In genomic region chr21:46095106-46095719, GRCh38 we compare ENCODE assay signal across 18 cellular contexts. TPM values are rescaled to one million over a fixed set of nuclear protein-coding genes. Genes with fewer than 3 reads are reported as not detected.
A peak's percentile ranks its signal among the peaks of the same experiment; 100 is the strongest.
DNase-seq lines count a peak whose midpoint lies in the region; ATAC-seq and TF ChIP-seq lines count a peak whose summit lies in the region.
"Had no signal": no experiment of that assay in that cellular context is flagged by ENCODE, and none has a peak within 500 bp of the region (broad histone marks: within the 10 kb centered on the region; RNA-seq: fewer than 3 reads in every experiment).

No MANE protein-coding gene starts in this region.

- H3K27ac Mint-ChIP-seq in natural killer cell (no peak overlapping the region), osteocyte (ENCODE audit: unreplicated experiment) (no peak overlapping the region)
- H3K27ac Mint-ChIP-seq in natural killer cell treated with Interleukin-12 subunit alpha and Interleukin-12 subunit beta and Interleukin-15 and Interleukin-18, amount 100 ng/mL, for 72 hours: no peak overlapping the region
- H3K27ac Mint-ChIP-seq: activated naive CD4-positive, alpha-beta T cell treated with anti-CD3 and anti-CD28 coated beads for 36 hours; IgD-negative memory B cell; stimulated activated memory B cell treated with anti-CD40 and anti-IgM and Interleukin-4, amounts not matched to agents 10 μg/mL and 1 μg/mL and 100 μg/mL, for 72 hours had no signal

- no peaks in the 10 kb centered on the region for H4K20me1 ChIP-seq in PC-9 (ENCODE audit: insufficient read depth)

- peaks cover 15% of the 10 kb centered on the region for H3K27me3 ChIP-seq in left ventricle myocardium inferior (ENCODE audit: low read depth)
- no peaks in the 10 kb centered on the region for H3K27me3 ChIP-seq in aorta (ENCODE audit: control insufficient read depth in 1 of 2, insufficient read depth in 2 of 2, low read length in 1 of 2)
- H3K27me3 ChIP-seq in PC-9 (ENCODE audit: insufficient read depth, low read depth): no peaks in the 10 kb centered on the region

- intact Hi-C loops in natural killer cell (cut with micrococcal nuclease) (loop anchor here (5.0 kb wide), 1 partner anchor 123 kb away; no protein-coding TSS in a partner anchor), left ventricle myocardium inferior (cut with micrococcal nuclease) (no loop called here), aorta (cut with DNase I) (loop anchor here in 1 of 2 donors (5.0 kb wide), 1 partner anchor 33 kb away; no protein-coding TSS in a partner anchor), PC-9 (cut with micrococcal nuclease; ENCODE audit: unreplicated experiment) (loop anchor here (5.0 kb wide), 1 partner anchor 123 kb away; no protein-coding TSS in a partner anchor)

- TF ChIP-seq CTCF in natural killer cell (IDR thresholded peaks at IDR 0.05): no peak
- TF ChIP-seq CTCF in left ventricle myocardium inferior (IDR thresholded peaks at IDR 0.05; ENCODE audit: borderline replicate concordance): peak; percentile 30
- no peak for TF ChIP-seq CTCF in osteocyte (IDR thresholded peaks at IDR 0.05)
- TF ChIP-seq CTCF in foreskin fibroblast (IDR thresholded peaks at IDR 0.05; ENCODE audit: low read depth, low read length): no peak
- TF ChIP-seq CTCF in PC-9 (conservative IDR thresholded peaks at IDR 0.05): no peak

- H3K4me2 ChIP-seq in PC-9: no peak overlapping the region

- 83 to 88% methylated on average over 16 of the region's 16 CpGs for WGBS in aorta, 2 donors

- no TSS peak for BruUV-seq in PC-9 (replicated peaks; lab: Mats Ljungman, UMichigan)

- H3K36me3 ChIP-seq in left ventricle myocardium inferior (no peaks in the 10 kb centered on the region), aorta (ENCODE audit: control insufficient read depth in 1 of 2, insufficient read depth in 2 of 2, low read length in 1 of 2) (no peaks in the 10 kb centered on the region), PC-9 (ENCODE audit: low read depth) (no peaks in the 10 kb centered on the region)
- H3K36me3 ChIP-seq: left lung had no signal

- H3K9me3 Mint-ChIP-seq in natural killer cell (peaks cover 7 to 8% of the 10 kb centered on the region in 2 donors), osteocyte (ENCODE audit: unreplicated experiment) (no peaks in the 10 kb centered on the region)
- peaks cover 9% of the 10 kb centered on the region for H3K9me3 Mint-ChIP-seq in natural killer cell treated with Interleukin-12 subunit alpha and Interleukin-12 subunit beta and Interleukin-15 and Interleukin-18, amount 100 ng/mL, for 72 hours

- H3K4me3 Mint-ChIP-seq in natural killer cell: no peak overlapping the region
- H3K4me3 Mint-ChIP-seq in natural killer cell treated with Interleukin-12 subunit alpha and Interleukin-12 subunit beta and Interleukin-15 and Interleukin-18, amount 100 ng/mL, for 72 hours: no peak overlapping the region
- H3K4me3 Mint-ChIP-seq in osteocyte (ENCODE audit: unreplicated experiment): no peak overlapping the region
- H3K4me3 Mint-ChIP-seq: activated naive CD4-positive, alpha-beta T cell treated with anti-CD3 and anti-CD28 coated beads for 36 hours; IgD-negative memory B cell; stimulated activated memory B cell treated with anti-CD40 and anti-IgM and Interleukin-4, amounts not matched to agents 10 μg/mL and 1 μg/mL and 100 μg/mL, for 72 hours had no signal

- no peaks in the 10 kb centered on the region for H3K9me3 ChIP-seq in left ventricle myocardium inferior (replicated peaks)
- H3K9me3 ChIP-seq in aorta (ENCODE audit: control insufficient read depth, low read length): no peaks in the 10 kb centered on the region
- no peaks in the 10 kb centered on the region for H3K9me3 ChIP-seq in PC-9 (ENCODE audit: insufficient read depth, low read depth)
- H3K9me3 ChIP-seq: left lung had no signal

- DNase-seq in natural killer cell: peak; percentile 13
- DNase-seq in natural killer cell treated with Interleukin-12 subunit alpha and Interleukin-12 subunit beta and Interleukin-15 and Interleukin-18, amount 100 ng/mL, for 72 hours (ENCODE audit: low spot score): no peak
- DNase-seq in left ventricle myocardium inferior: no peak
- DNase-seq in osteocyte (ENCODE audit: extremely low spot score, unreplicated experiment): peak; percentile 59
- peak; percentile 46 to 54 for DNase-seq in aorta
- no peak for DNase-seq in foreskin fibroblast
- DNase-seq in PC-9: no peak
- DNase-seq in cerebellum (ENCODE audit: low spot score): no peak
- DNase-seq: activated CD4-positive, alpha-beta T cell treated with anti-CD3 and anti-CD28 coated beads for 4 hours; activated naive CD4-positive, alpha-beta T cell treated with anti-CD3 and anti-CD28 coated beads for 36 hours; CD8-positive, alpha-beta memory T cell; GM23248; NCI-H1930; NCI-H446; NK-92 treated with Interleukin-12 subunit alpha and Interleukin-12 subunit beta, amount 100 ng/mL, for 24 hours had no signal

- H3K4me1 ChIP-seq in left ventricle myocardium inferior (peaks cover 51% of the 10 kb centered on the region), aorta (ENCODE audit: control insufficient read depth in 1 of 2, insufficient read depth in 2 of 2, low read length in 2 of 2) (no peaks in the 10 kb centered on the region), PC-9 (replicated peaks; ENCODE audit: insufficient read depth) (no peaks in the 10 kb centered on the region)

- POLR2A ChIA-PET in PC-9 (lab: Charles Lee; ENCODE audit: unreplicated experiment): no interaction called here

- H3K36me3 Mint-ChIP-seq in natural killer cell (no peaks in the 10 kb centered on the region), osteocyte (ENCODE audit: unreplicated experiment) (no peaks in the 10 kb centered on the region)
- H3K36me3 Mint-ChIP-seq in natural killer cell treated with Interleukin-12 subunit alpha and Interleukin-12 subunit beta and Interleukin-15 and Interleukin-18, amount 100 ng/mL, for 72 hours: peaks cover 4% of the 10 kb centered on the region
- H3K36me3 Mint-ChIP-seq: CD8-positive, alpha-beta memory T cell; IgD-negative memory B cell; stimulated activated memory B cell treated with anti-CD40 and anti-IgM and Interleukin-4, amounts not matched to agents 10 μg/mL and 1 μg/mL and 100 μg/mL, for 72 hours had no signal

- H2AFZ ChIP-seq in PC-9: no peak overlapping the region
- H2AFZ ChIP-seq: GM23248 had no signal

- ATAC-seq in natural killer cell (no peak), aorta (ENCODE audit: low FRiP score) (no peak)
- ATAC-seq in natural killer cell treated with Interleukin-12 subunit alpha and Interleukin-12 subunit beta and Interleukin-15 and Interleukin-18, amount 100 ng/mL, for 72 hours: no peak
- ATAC-seq: left lung; stimulated activated memory B cell treated with anti-CD40 and anti-IgM and Interleukin-4, amounts not matched to agents 10 μg/mL and 1 μg/mL and 100 μg/mL, for 72 hours had no signal

- H3K4me3 ChIP-seq in left ventricle myocardium inferior: no peak overlapping the region
- no peak overlapping the region for H3K4me3 ChIP-seq in aorta (ENCODE audit: low read length in 2 of 2)
- no peak overlapping the region for H3K4me3 ChIP-seq in foreskin fibroblast (ENCODE audit: low read depth in 1 of 2, low read length in 2 of 2)
- no peak overlapping the region for H3K4me3 ChIP-seq in PC-9
- H3K4me3 ChIP-seq: GM23248, left lung had no signal

- H3K4me1 Mint-ChIP-seq in natural killer cell (peaks cover 0 to 22% of the 10 kb centered on the region in 2 donors), osteocyte (ENCODE audit: unreplicated experiment) (peaks cover 23% of the 10 kb centered on the region)
- peaks cover 7 to 10% of the 10 kb centered on the region in 2 donors for H3K4me1 Mint-ChIP-seq in natural killer cell treated with Interleukin-12 subunit alpha and Interleukin-12 subunit beta and Interleukin-15 and Interleukin-18, amount 100 ng/mL, for 72 hours (ENCODE audit: low read depth in 2 of 2)
- H3K4me1 Mint-ChIP-seq: IgD-negative memory B cell; stimulated activated memory B cell treated with anti-CD40 and anti-IgM and Interleukin-4, amounts not matched to agents 10 μg/mL and 1 μg/mL and 100 μg/mL, for 72 hours had no signal

- H3K79me2 ChIP-seq in PC-9 (ENCODE audit: low read depth): no peaks in the 10 kb centered on the region

- no peaks in the 10 kb centered on the region for H3F3A ChIP-seq in PC-9 (ENCODE audit: insufficient read depth, low read depth)

- H3K9me2 ChIP-seq in PC-9 (ENCODE audit: insufficient read depth): no peaks in the 10 kb centered on the region

- CTCF ChIA-PET in PC-9 (lab: Charles Lee): no interaction called here

- H3K27ac ChIP-seq in left ventricle myocardium inferior (replicated peaks) (peak overlapping the region; percentile 38), aorta (ENCODE audit: low read depth in 1 of 2, low read length in 2 of 2) (no peak overlapping the region), PC-9 (no peak overlapping the region)
- H3K27ac ChIP-seq: GM23248, left lung had no signal

- H3K27me3 Mint-ChIP-seq in natural killer cell (ENCODE audit: low read depth in 2 of 2): peaks cover 4 to 15% of the 10 kb centered on the region in 2 donors
- H3K27me3 Mint-ChIP-seq in natural killer cell treated with Interleukin-12 subunit alpha and Interleukin-12 subunit beta and Interleukin-15 and Interleukin-18, amount 100 ng/mL, for 72 hours: peaks cover 9 to 17% of the 10 kb centered on the region in 2 donors
- H3K27me3 Mint-ChIP-seq in osteocyte (ENCODE audit: unreplicated experiment): no peaks in the 10 kb centered on the region

RNA-seq across cellular contexts. Expression of gene COL6A2, which starts 2.7 kb away (rescaled TPM):
- total RNA-seq in natural killer cell (100 to 1,000 TPM in 1 of 3 donors, 10 to 100 TPM in 2; 93.9 to 110 (median 97.2) TPM), left ventricle myocardium inferior (157 TPM), osteocyte (1,821 and 1,951 TPM in 2 replicates), aorta (1,000 to 10,000 TPM; 1,386 to 1,431 TPM), PC-9 (2021) (22.0 and 25.7 TPM in 2 replicates), cerebellum (60.3 TPM)
- total RNA-seq in natural killer cell treated with Interleukin-12 subunit alpha and Interleukin-12 subunit beta and Interleukin-15 and Interleukin-18, amount 100 ng/mL, for 72 hours: 1 to 10 TPM in 1 of 2 donors, under 1 TPM in 1; 0.88 to 4.2 TPM
- 1,000 to 10,000 TPM in 1 of 2 donors, 100 to 1,000 TPM in 1; 335 to 3,611 TPM for polyA plus RNA-seq in aorta

Comparison
In these comparisons a context has a peak if more than half of its experiments do, and no peak if none do; other contexts are left out.
1. DNase-seq: peak in natural killer cell (single experiment), osteocyte (single experiment) and aorta (2 of 2); none in natural killer cell treated with Interleukin-12 subunit alpha and Interleukin-12 subunit beta and Interleukin-15 and Interleukin-18, amount 100 ng/mL, for 72 hours (single experiment), left ventricle myocardium inferior (single experiment), foreskin fibroblast (0 of 2), PC-9 (0 of 2) and cerebellum (single experiment).